Comparison of ENCODE assay signal across 28 cellular contexts in the genomic region with DNA sequence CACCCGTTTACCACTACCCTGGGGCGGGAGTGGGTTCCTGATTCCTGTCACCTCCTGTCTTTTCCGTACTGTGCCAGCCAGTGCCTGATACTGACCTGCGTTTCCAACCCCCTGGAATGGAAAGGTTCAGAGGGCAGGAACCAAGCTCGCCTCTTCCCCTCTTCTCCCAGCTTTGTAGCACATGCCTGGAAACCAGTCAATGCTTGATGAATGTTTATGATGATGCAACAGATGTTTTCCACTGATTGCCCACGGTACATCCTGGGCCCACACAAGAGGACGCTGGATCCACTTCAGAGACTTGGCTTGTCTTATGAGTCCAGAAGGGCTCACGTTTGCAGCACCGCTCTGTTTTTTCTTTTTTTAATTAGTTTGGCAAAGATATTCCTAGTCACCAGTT.
DNase-seq lines count a peak whose midpoint lies in the region; ATAC-seq and TF ChIP-seq lines count a peak whose summit lies in the region.
"Had no signal": no experiment of that assay in that cellular context is flagged by ENCODE, and none has a peak within 500 bp of the region (broad histone marks: within the 10 kb centered on the region; RNA-seq: fewer than 3 reads in every experiment).

No MANE protein-coding gene starts in this region.

- H3K27ac ChIP-seq in BLaER1 treated with 17β-estradiol and CSF1 and Interleukin-3, amounts not matched to agents 10 nM and 100 nM = no peak overlapping the region
- no peak overlapping the region for H3K27ac ChIP-seq in endodermal cell (ENCODE audit: low read depth, low read length)
- H3K27ac ChIP-seq: breast epithelium, right atrium auricular region, spleen, stomach, uterus had no signal

- no peak overlapping the region for H3K9ac ChIP-seq in BLaER1 treated with 17β-estradiol and CSF1 and Interleukin-3, amounts not matched to agents 10 nM and 100 nM
- no peak overlapping the region for H3K9ac ChIP-seq in endodermal cell (ENCODE audit: extremely low read depth, low read length, poor library complexity, severe bottlenecking)

- H3K9me3 ChIP-seq in BLaER1 treated with 17β-estradiol and CSF1 and Interleukin-3, amounts not matched to agents 10 nM and 100 nM (replicated peaks in 1 of 11) = no peaks in the 10 kb centered on the region
- H3K9me3 ChIP-seq in endodermal cell (ENCODE audit: control insufficient read depth, low read length) = no peaks in the 10 kb centered on the region
- H3K9me3 ChIP-seq: breast epithelium, right atrium auricular region, spleen, stomach, uterus had no signal

- peaks cover 27 to 53% (median 42%) of the 10 kb centered on the region in 10 experiments; a peak in 19 of 20 replicates for H3K4me1 ChIP-seq in BLaER1 treated with 17β-estradiol and CSF1 and Interleukin-3, amounts not matched to agents 10 nM and 100 nM
- no peaks in the 10 kb centered on the region for H3K4me1 ChIP-seq in endodermal cell (ENCODE audit: control insufficient read depth, insufficient read depth, low read length)
- H3K4me1 ChIP-seq: breast epithelium, uterus had no signal

- peak overlapping the region in 9 of 11 experiments; percentile 8 to 51 (median 31); a peak in 13 of 22 replicates for H3K4me2 ChIP-seq in BLaER1 treated with 17β-estradiol and CSF1 and Interleukin-3, amounts not matched to agents 10 nM and 100 nM

- WGBS in endodermal cell (ENCODE audit: insufficient coverage in 1 of 2, insufficient read length in 1 of 2), 2 experiments = 93 to 95% methylated on average over 8 to 9 of the region's 9 CpGs

- H3K27ac Mint-ChIP-seq in T-helper 2 cell treated with Interferon-gamma antibody and Interleukin-4, amounts not matched to agents 5 μg/mL and 100 μg/mL, for 36 hours = peak overlapping the region; percentile 64
- H3K27ac Mint-ChIP-seq in activated CD4-positive, alpha-beta memory T cell treated with anti-CD3 and anti-CD28 coated beads, Interleukin-2, amount 10 ng/mL, durations not matched to agents 7 days and 5 days = peak overlapping the region; percentile 95
- no peak overlapping the region for H3K27ac Mint-ChIP-seq in endodermal cell
- H3K27ac Mint-ChIP-seq: activated naive CD4-positive, alpha-beta T cell treated with anti-CD3 and anti-CD28 coated beads, Interleukin-2, amount 50 U/mL, for 24 hours; CD4-positive, alpha-beta T cell; HFFc6 had no signal

- no peak for DNase-seq in T-helper 2 cell treated with Interferon-gamma antibody and Interleukin-4, amounts not matched to agents 5 μg/mL and 100 μg/mL, for 36 hours (ENCODE audit: low spot score)
- no peak for DNase-seq in T-helper 2 cell
- no peak for DNase-seq in activated CD4-positive, alpha-beta memory T cell treated with anti-CD3 and anti-CD28 coated beads, Interleukin-2, amount 10 ng/mL, durations not matched to agents 7 days and 5 days
- DNase-seq in fibroblast of villous mesenchyme (ENCODE audit: low read depth) = peak; percentile 53
- no peak for DNase-seq in COR-L47 (lab: John Stamatoyannopoulos, UW)
- no peak for DNase-seq in endodermal cell
- DNase-seq: anterior cingulate cortex; CD4-positive, alpha-beta T cell; dorsolateral prefrontal cortex; EL; GOT3; HFFc6; left colon; NCI-H1105 treated with DMSO at 0.1 percent for 48 hours; NCI-H2029 treated with DMSO at 0.1 percent for 48 hours; NCI-H526 treated with DMSO at 0.1 percent for 48 hours; spleen; stimulated activated CD4-positive, alpha-beta T cell treated with anti-CD3 and anti-CD28 coated beads, Interleukin-2, amount 100 ng/mL, for 24 hours; stomach; T-helper 9 cell; uterus had no signal

- POLR2A ChIA-PET in activated CD4-positive, alpha-beta memory T cell treated with anti-CD3 and anti-CD28 coated beads, Interleukin-2, amount 10 ng/mL, durations not matched to agents 7 days and 5 days (lab: Charles Lee) = no interaction called here

- no peaks in the 10 kb centered on the region for H3K36me3 ChIP-seq in BLaER1 treated with 17β-estradiol and CSF1 and Interleukin-3, amounts not matched to agents 10 nM and 100 nM
- no peaks in the 10 kb centered on the region for H3K36me3 ChIP-seq in endodermal cell (ENCODE audit: control insufficient read depth, insufficient read depth, low read length)
- H3K36me3 ChIP-seq: breast epithelium, right atrium auricular region, spleen, stomach, uterus had no signal

- CTCF ChIA-PET in activated CD4-positive, alpha-beta memory T cell treated with anti-CD3 and anti-CD28 coated beads, Interleukin-2, amount 10 ng/mL, durations not matched to agents 7 days and 5 days (lab: Charles Lee) = interaction anchor here (0.8 kb wide), 1 partner anchor 32 kb away, joined by 3 read pairs; no protein-coding TSS in a partner anchor

- ATAC-seq in HG03521 (IDR thresholded peaks at IDR 0.05; ENCODE audit: unreplicated experiment) = no peak
- ATAC-seq: left colon, Right ventricle myocardium inferior, SK-N-SH treated with all-trans-retinoic acid at 6 μM for 48 hours had no signal

- H3K4me1 Mint-ChIP-seq in T-helper 2 cell treated with Interferon-gamma antibody and Interleukin-4, amounts not matched to agents 5 μg/mL and 100 μg/mL, for 36 hours (ENCODE audit: low read depth) = peaks cover 75% of the 10 kb centered on the region
- H3K4me1 Mint-ChIP-seq in activated CD4-positive, alpha-beta memory T cell treated with anti-CD3 and anti-CD28 coated beads, Interleukin-2, amount 10 ng/mL, durations not matched to agents 7 days and 5 days = peaks cover 94% of the 10 kb centered on the region
- H3K4me1 Mint-ChIP-seq in endodermal cell = peaks cover 9% of the 10 kb centered on the region

- peaks cover 0 to 6% (median 0%) of the 10 kb centered on the region in 11 experiments; a peak in 1 of 22 replicates for H3K27me3 ChIP-seq in BLaER1 treated with 17β-estradiol and CSF1 and Interleukin-3, amounts not matched to agents 10 nM and 100 nM
- H3K27me3 ChIP-seq in endodermal cell (ENCODE audit: control insufficient read depth, insufficient read depth, low read length, poor library complexity, severe bottlenecking) = no peaks in the 10 kb centered on the region
- H3K27me3 ChIP-seq: breast epithelium, dorsolateral prefrontal cortex, right atrium auricular region, spleen, stomach, uterus had no signal

- peaks cover 0 to 100% (median 17%) of the 10 kb centered on the region in 11 experiments; a peak in 11 of 22 replicates for H4K20me1 ChIP-seq in BLaER1 treated with 17β-estradiol and CSF1 and Interleukin-3, amounts not matched to agents 10 nM and 100 nM

- H3K36me3 Mint-ChIP-seq in T-helper 2 cell treated with Interferon-gamma antibody and Interleukin-4, amounts not matched to agents 5 μg/mL and 100 μg/mL, for 36 hours (ENCODE audit: low read depth) = peaks cover 12% of the 10 kb centered on the region
- H3K36me3 Mint-ChIP-seq in activated CD4-positive, alpha-beta memory T cell treated with anti-CD3 and anti-CD28 coated beads, Interleukin-2, amount 10 ng/mL, durations not matched to agents 7 days and 5 days (ENCODE audit: low read depth) = peaks cover 34% of the 10 kb centered on the region
- H3K36me3 Mint-ChIP-seq in endodermal cell (ENCODE audit: low read depth) = no peaks in the 10 kb centered on the region

- peak overlapping the region; percentile 46 for H3K4me3 Mint-ChIP-seq in T-helper 2 cell treated with Interferon-gamma antibody and Interleukin-4, amounts not matched to agents 5 μg/mL and 100 μg/mL, for 36 hours
- no peak overlapping the region for H3K4me3 Mint-ChIP-seq in activated CD4-positive, alpha-beta memory T cell treated with anti-CD3 and anti-CD28 coated beads, Interleukin-2, amount 10 ng/mL, durations not matched to agents 7 days and 5 days
- H3K4me3 Mint-ChIP-seq in endodermal cell = no peak overlapping the region
- H3K4me3 Mint-ChIP-seq: activated naive CD4-positive, alpha-beta T cell treated with anti-CD3 and anti-CD28 coated beads, Interleukin-2, amount 50 U/mL, for 24 hours; CD4-positive, alpha-beta T cell; HFFc6 had no signal

- no peaks in the 10 kb centered on the region for H3K27me3 Mint-ChIP-seq in T-helper 2 cell treated with Interferon-gamma antibody and Interleukin-4, amounts not matched to agents 5 μg/mL and 100 μg/mL, for 36 hours (ENCODE audit: low read depth)
- H3K27me3 Mint-ChIP-seq in activated CD4-positive, alpha-beta memory T cell treated with anti-CD3 and anti-CD28 coated beads, Interleukin-2, amount 10 ng/mL, durations not matched to agents 7 days and 5 days = no peaks in the 10 kb centered on the region
- no peaks in the 10 kb centered on the region for H3K27me3 Mint-ChIP-seq in endodermal cell (ENCODE audit: insufficient read depth)
- H3K27me3 Mint-ChIP-seq: activated naive CD4-positive, alpha-beta T cell treated with anti-CD3 and anti-CD28 coated beads, Interleukin-2, amount 50 U/mL, for 24 hours; CD4-positive, alpha-beta T cell had no signal

- TF ChIP-seq CTCF in fibroblast of villous mesenchyme (IDR thresholded peaks at IDR 0.05; ENCODE audit: insufficient read depth, low read depth, low read length) = no peak
- no peak for TF ChIP-seq CTCF in endodermal cell (conservative IDR thresholded peaks at IDR 0.05)

- H3K9me3 Mint-ChIP-seq in T-helper 2 cell treated with Interferon-gamma antibody and Interleukin-4, amounts not matched to agents 5 μg/mL and 100 μg/mL, for 36 hours = no peaks in the 10 kb centered on the region
- no peaks in the 10 kb centered on the region for H3K9me3 Mint-ChIP-seq in activated CD4-positive, alpha-beta memory T cell treated with anti-CD3 and anti-CD28 coated beads, Interleukin-2, amount 10 ng/mL, durations not matched to agents 7 days and 5 days
- no peaks in the 10 kb centered on the region for H3K9me3 Mint-ChIP-seq in endodermal cell
- H3K9me3 Mint-ChIP-seq: activated naive CD4-positive, alpha-beta T cell treated with anti-CD3 and anti-CD28 coated beads, Interleukin-2, amount 50 U/mL, for 24 hours; CD4-positive, alpha-beta T cell; HFFc6 had no signal

- no peak overlapping the region for H3K4me3 ChIP-seq in BLaER1 treated with 17β-estradiol and CSF1 and Interleukin-3, amounts not matched to agents 10 nM and 100 nM
- no peak overlapping the region for H3K4me3 ChIP-seq in fibroblast of villous mesenchyme (ENCODE audit: low read depth, low read length)
- H3K4me3 ChIP-seq in endodermal cell (ENCODE audit: low read length) = no peak overlapping the region
- H3K4me3 ChIP-seq: breast epithelium, dorsolateral prefrontal cortex, right atrium auricular region, spleen, stomach, uterus had no signal
